In genomic region chr2:217784996-217785543, GRCh38 we compare ENCODE assay signal across 10 cellular contexts.
A peak's percentile ranks its signal among the peaks of the same experiment; 100 is the strongest.
DNase-seq lines count a peak whose midpoint lies in the region; ATAC-seq and TF ChIP-seq lines count a peak whose summit lies in the region.
"Had no signal": no experiment of that assay in that cellular context is flagged by ENCODE, and none has a peak within 500 bp of the region (broad histone marks: within the 10 kb centered on the region; RNA-seq: fewer than 3 reads in every experiment).

No MANE protein-coding gene starts in this region.

- H3K36me3 Mint-ChIP-seq in CD8-positive, alpha-beta memory T cell, result peaks cover 1 to 5% (median 4%) of the 10 kb centered on the region in 3 donors
- no peaks in the 10 kb centered on the region for H3K36me3 Mint-ChIP-seq in CD14-positive monocyte

- H3K4me1 ChIP-seq in heart right ventricle (peaks cover 0 to 23% (median 17%) of the 10 kb centered on the region in 9 donors), right atrium auricular region (peaks cover 0 to 9% of the 10 kb centered on the region in 2 donors), aorta (ENCODE audit: control insufficient read depth in 1 of 2, insufficient read depth in 2 of 2, low read length in 2 of 2) (no peaks in the 10 kb centered on the region)
- peaks cover 22% of the 10 kb centered on the region for H3K4me1 ChIP-seq in CD8-positive, alpha-beta memory T cell (ENCODE audit: insufficient read depth, low read length)

- H3K4me1 Mint-ChIP-seq in CD8-positive, alpha-beta memory T cell, result peaks cover 14 to 28% (median 20%) of the 10 kb centered on the region in 3 donors
- peaks cover 19% of the 10 kb centered on the region for H3K4me1 Mint-ChIP-seq in CD14-positive monocyte

- H3K9me3 Mint-ChIP-seq in CD8-positive, alpha-beta memory T cell, result peaks cover 5 to 14% (median 8%) of the 10 kb centered on the region in 5 donors
- peaks cover 4 to 11% (median 7%) of the 10 kb centered on the region in 7 donors for H3K9me3 Mint-ChIP-seq in CD14-positive monocyte

- H3K27ac ChIP-seq in heart right ventricle, result no peak overlapping the region
- H3K27ac ChIP-seq in right atrium auricular region, result no peak overlapping the region
- H3K27ac ChIP-seq in RWPE1, result no peak overlapping the region
- no peak overlapping the region for H3K27ac ChIP-seq in aorta (ENCODE audit: low read depth in 1 of 2, low read length in 2 of 2)
- no peak overlapping the region for H3K27ac ChIP-seq in CD8-positive, alpha-beta memory T cell (ENCODE audit: low read depth, low read length)
- H3K27ac ChIP-seq: ovary had no signal

- H3K36me3 ChIP-seq in heart right ventricle (peaks cover 0 to 37% (median 0%) of the 10 kb centered on the region in 9 donors), right atrium auricular region (peaks cover 22% of the 10 kb centered on the region), aorta (ENCODE audit: control insufficient read depth in 1 of 2, insufficient read depth in 2 of 2, low read length in 1 of 2) (no peaks in the 10 kb centered on the region)
- H3K36me3 ChIP-seq in CD8-positive, alpha-beta memory T cell (ENCODE audit: insufficient read depth, low read length), result no peaks in the 10 kb centered on the region
- H3K36me3 ChIP-seq: ovary had no signal

- CTCF ChIA-PET in RWPE1 (lab: Yijun Ruan, JAX), result interaction anchor here (0.5 to 3.1 kb wide), 29 partner anchors 11 to 916 kb away, joined by 3 to 34 read pairs (median 3); partner anchors contain the start of genes AAMP, PNKD and RUFY4
- CTCF ChIA-PET in CD8-positive, alpha-beta memory T cell (lab: Charles Lee), result interaction anchor here (0.8 to 3.2 kb wide), 18 partner anchors 10 to 256 kb away, joined by 3 to 26 read pairs (median 6); no protein-coding TSS in a partner anchor

- no peak overlapping the region for H3K4me3 ChIP-seq in heart right ventricle
- H3K4me3 ChIP-seq in right atrium auricular region, result no peak overlapping the region
- no peak overlapping the region for H3K4me3 ChIP-seq in aorta (ENCODE audit: low read length in 2 of 2)
- H3K4me3 ChIP-seq in CD8-positive, alpha-beta memory T cell (ENCODE audit: low read length), result no peak overlapping the region
- H3K4me3 ChIP-seq: lung, ovary had no signal

- intact Hi-C loops in heart right ventricle (cut with DNase I), result loop anchor here (1.0 to 10.0 kb wide), 16 partner anchors 102 to 286 kb away; partner anchors contain the start of gene RUFY4 (in 6 of the 10)
- intact Hi-C loops in left colon (cut with DNase I, micrococcal nuclease), result loop anchor here (5.0 kb wide), 2 partner anchors 97 to 247 kb away; no protein-coding TSS in a partner anchor
- intact Hi-C loops in aorta (cut with DNase I), result loop anchor here (5.0 to 10.0 kb wide), 4 partner anchors 102 to 280 kb away; partner anchors contain the start of gene RUFY4 (in 1 of the 2)
- intact Hi-C loops in CD14-positive monocyte (cut with micrococcal nuclease), result loop anchor here (1.0 to 5.0 kb wide), 5 partner anchors 102 to 290 kb away; no protein-coding TSS in a partner anchor

- peak overlapping the region in 3 of 8 donors; percentile 17 to 62 (median 30) for H3K27ac Mint-ChIP-seq in CD8-positive, alpha-beta memory T cell
- H3K27ac Mint-ChIP-seq in CD14-positive monocyte, result peak overlapping the region in 1 of 7 donors; percentile 8

- no peak for DNase-seq in heart right ventricle
- DNase-seq in right atrium auricular region (ENCODE audit: low spot score), result no peak
- DNase-seq in RWPE1 (ENCODE audit: low spot score), result peak; percentile 18
- DNase-seq in left colon, result no peak
- no peak for DNase-seq in aorta
- no peak for DNase-seq in H4 (ENCODE audit: low spot score)
- DNase-seq in CD8-positive, alpha-beta memory T cell, result no peak
- DNase-seq in CD14-positive monocyte (ENCODE audit: low spot score), result no peak

- TF ChIP-seq CTCF in heart right ventricle (IDR thresholded peaks at IDR 0.05) (no peak), right atrium auricular region (IDR thresholded peaks at IDR 0.05) (no peak), RWPE1 (conservative IDR thresholded peaks at IDR 0.05; ENCODE audit: low read depth) (no peak), CD14-positive monocyte (IDR thresholded peaks at IDR 0.05) (no peak)

- ATAC-seq in heart right ventricle (peak in 7 of 8 donors; percentile 1 to 21 (median 8)), left colon (peak; percentile 28), aorta (ENCODE audit: low FRiP score) (peak; percentile 3)

- H3K4me3 Mint-ChIP-seq in CD8-positive, alpha-beta memory T cell, result peak overlapping the region in 2 of 7 donors; percentile 15 to 35
- H3K4me3 Mint-ChIP-seq in CD14-positive monocyte, result peak overlapping the region in 1 of 2 donors; percentile 33

- no peaks in the 10 kb centered on the region for H3K27me3 ChIP-seq in heart right ventricle
- no peaks in the 10 kb centered on the region for H3K27me3 ChIP-seq in right atrium auricular region
- no peaks in the 10 kb centered on the region for H3K27me3 ChIP-seq in aorta (ENCODE audit: control insufficient read depth in 1 of 2, insufficient read depth in 2 of 2, low read length in 1 of 2)
- no peaks in the 10 kb centered on the region for H3K27me3 ChIP-seq in CD8-positive, alpha-beta memory T cell (ENCODE audit: insufficient read depth, low read length, poor library complexity, severe bottlenecking)
- H3K27me3 ChIP-seq: ovary had no signal

- peaks cover 0 to 12% (median 0%) of the 10 kb centered on the region in 11 donors for H3K9me3 ChIP-seq in heart right ventricle
- no peaks in the 10 kb centered on the region for H3K9me3 ChIP-seq in right atrium auricular region
- H3K9me3 ChIP-seq in aorta (ENCODE audit: control insufficient read depth, low read length), result no peaks in the 10 kb centered on the region
- peaks cover 3% of the 10 kb centered on the region for H3K9me3 ChIP-seq in CD8-positive, alpha-beta memory T cell (ENCODE audit: low read length)
- H3K9me3 ChIP-seq: ovary had no signal

- 63 to 64% methylated on average over 14 of the region's 14 CpGs for WGBS in heart right ventricle, 2 donors
- 70 to 71% methylated on average over 14 of the region's 14 CpGs for WGBS in aorta, 2 donors

- H3K27me3 Mint-ChIP-seq in CD8-positive, alpha-beta memory T cell, result peaks cover 4 to 12% of the 10 kb centered on the region in 2 donors
- peaks cover 8 to 13% (median 9%) of the 10 kb centered on the region in 3 donors for H3K27me3 Mint-ChIP-seq in CD14-positive monocyte (ENCODE audit: low read depth in 3 of 3)

- POLR2A ChIA-PET in RWPE1 (lab: Yijun Ruan, JAX; ENCODE audit: low non-redundant PET), result no interaction called here
- POLR2A ChIA-PET in CD8-positive, alpha-beta memory T cell (lab: Charles Lee), result no interaction called here
